8 cellular contexts compared by ENCODE assay signal in the genomic region with DNA sequence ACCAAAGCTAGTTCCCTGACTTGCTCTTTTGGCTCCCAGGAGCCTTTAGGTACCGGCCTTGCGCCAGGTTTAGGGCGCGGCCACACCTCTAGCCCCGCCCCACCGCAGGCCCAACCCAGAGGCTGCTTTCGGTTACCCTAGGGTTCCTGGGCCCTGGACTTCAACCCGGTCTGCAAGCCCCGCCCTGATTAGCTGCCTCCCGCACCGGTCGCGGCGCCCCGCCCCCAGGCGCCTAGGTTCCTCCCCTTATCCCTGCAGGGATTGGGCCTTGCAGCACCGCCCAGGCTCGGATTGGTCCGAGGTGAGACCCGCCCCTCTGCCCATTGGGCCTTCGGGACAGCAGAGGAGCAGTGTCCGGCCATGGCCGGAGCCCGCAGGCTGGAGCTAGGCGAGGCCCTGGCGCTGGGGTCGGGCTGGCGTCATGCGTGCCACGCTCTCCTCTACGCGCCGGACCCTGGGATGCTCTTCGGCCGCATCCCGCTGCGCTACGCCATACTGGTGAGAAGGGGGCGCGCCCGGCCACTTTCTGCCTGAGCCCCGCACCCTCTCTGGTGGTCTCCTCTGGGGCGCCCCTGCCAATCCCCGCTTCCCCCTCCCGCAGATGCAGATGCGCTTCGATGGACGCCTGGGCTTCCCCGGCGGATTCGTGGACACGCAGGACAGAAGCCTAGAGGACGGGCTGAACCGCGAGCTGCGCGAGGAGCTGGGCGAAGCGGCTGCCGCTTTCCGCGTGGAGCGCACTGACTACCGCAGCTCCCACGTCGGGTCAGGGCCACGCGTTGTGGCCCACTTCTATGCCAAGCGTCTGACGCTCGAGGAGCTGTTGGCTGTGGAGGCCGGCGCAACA.
DNase-seq lines count a peak whose midpoint lies in the region; ATAC-seq and TF ChIP-seq lines count a peak whose summit lies in the region.

A gene (plus strand): TSS at position 330 of the 847 bp plus-strand sequence. CDS start 31 bp downstream, at position 361.

- POLR2A ChIA-PET in AG04449 (lab: Yijun Ruan, JAX) = interaction anchor here (0.6 to 1.7 kb wide), 5 partner anchors 12 to 346 kb away, joined by 3 to 9 read pairs (median 4); no protein-coding TSS in a partner anchor

- ATAC-seq in GM18873 (IDR thresholded peaks at IDR 0.05; ENCODE audit: low FRiP score, unreplicated experiment) = peak; percentile 97
- peak; percentile 99 for ATAC-seq in HG03135 (IDR thresholded peaks at IDR 0.05; ENCODE audit: unreplicated experiment)
- ATAC-seq in central memory CD8-positive, alpha-beta T cell (replicated peaks; ENCODE audit: extremely low read depth, poor library complexity, severe bottlenecking) = peak; percentile 98

- H3K4me1 Mint-ChIP-seq in central memory CD8-positive, alpha-beta T cell = peaks cover 27% of the 10 kb centered on the region

- no peaks in the 10 kb centered on the region for H3K9me3 Mint-ChIP-seq in central memory CD8-positive, alpha-beta T cell

- DNase-seq in AG04449 (ENCODE audit: low read depth, low spot score) (peak; percentile 94), NCI-H345 (lab: John Stamatoyannopoulos, UW) (peak; percentile 97), inferior parietal cortex (ENCODE audit: extremely low spot score) (peak; percentile 97), smooth muscle cell of the brain vasculature (ENCODE audit: low read depth, low spot score) (peak; percentile 98)
- peak; percentile 93 for DNase-seq in activated CD4-positive, CD25-positive, alpha-beta regulatory T cell treated with anti-CD3 and anti-CD28 coated beads, Interleukin-2, amount 50 U/mL, for 16 hours (ENCODE audit: low read depth, low spot score)
- peak; percentile 92 for DNase-seq in central memory CD8-positive, alpha-beta T cell (ENCODE audit: low spot score in 2 of 2)

- no peaks in the 10 kb centered on the region for H3K27me3 Mint-ChIP-seq in central memory CD8-positive, alpha-beta T cell

- peak within 1 kb of the TSS; percentile 96 for H3K4me3 Mint-ChIP-seq in central memory CD8-positive, alpha-beta T cell

- CTCF ChIA-PET in AG04449 (lab: Yijun Ruan, JAX) = interaction anchor here (0.8 to 2.4 kb wide), 3 partner anchors 29 to 348 kb away, joined by 3 to 5 read pairs (median 4); no protein-coding TSS in a partner anchor

- H3K36me3 Mint-ChIP-seq in central memory CD8-positive, alpha-beta T cell (ENCODE audit: insufficient read depth) = peaks cover 4% of the 10 kb centered on the region

- H3K27ac Mint-ChIP-seq in central memory CD8-positive, alpha-beta T cell (ENCODE audit: low read depth) = peak within 1 kb of the TSS; percentile 97

- no peak for TF ChIP-seq CTCF in AG04449 (IDR thresholded peaks at IDR 0.05; ENCODE audit: insufficient read depth, low read length, missing control alignments)

- H3K4me3 ChIP-seq in AG04449 (ENCODE audit: low read depth, low read length) = peak within 1 kb of the TSS; percentile 89

Comparison
In these comparisons a context has a peak if more than half of its experiments do, and no peak if none do; other contexts are left out.
1. Peak in every context shown above with its lines: DNase-seq, ATAC-seq and H3K4me3 ChIP-seq.